In the genomic region with DNA sequence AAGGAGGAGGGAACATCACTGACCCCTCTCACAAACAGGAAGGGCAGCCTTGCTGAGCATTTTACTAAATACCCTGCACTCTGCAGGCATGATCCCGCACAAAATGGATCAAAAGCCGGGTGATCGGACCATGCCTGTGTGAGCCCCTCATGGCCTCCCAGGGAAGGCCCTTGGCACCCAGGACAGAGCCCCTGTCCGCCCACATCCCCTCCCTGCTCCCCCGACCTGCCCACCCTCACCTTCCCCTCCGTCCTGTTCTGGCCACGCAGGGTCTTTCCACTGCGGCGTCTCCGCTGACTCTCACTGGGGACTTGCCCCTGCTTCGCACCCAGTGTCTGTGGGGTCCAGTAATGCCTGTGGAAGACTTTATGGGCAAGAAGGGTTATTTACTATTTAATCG, we compare ENCODE assay signal across 16 cellular contexts.
"Had no signal": no experiment of that assay in that cellular context is flagged by ENCODE, and none has a peak within 500 bp of the region (broad histone marks: within the 10 kb centered on the region; RNA-seq: fewer than 3 reads in every experiment).

No MANE protein-coding gene starts in this region.

- ATAC-seq: activated CD8-positive, alpha-beta memory T cell treated with anti-CD3 and anti-CD28 coated beads, Interleukin-2, amount 10 ng/mL, durations not matched to agents 7 days and 5 days; foreskin keratinocyte; naive thymus-derived CD4-positive, alpha-beta T cell had no signal

- H3K4me3 ChIP-seq: skin epidermis, testis had no signal

- H3K36me3 Mint-ChIP-seq: activated CD4-positive, alpha-beta memory T cell treated with anti-CD3 and anti-CD28 coated beads for 36 hours; activated CD8-positive, alpha-beta memory T cell treated with anti-CD3 and anti-CD28 coated beads, Interleukin-2, amount 10 ng/mL, durations not matched to agents 7 days and 5 days; activated naive CD8-positive, alpha-beta T cell treated with anti-CD3 and anti-CD28 coated beads for 36 hours; brain; naive thymus-derived CD4-positive, alpha-beta T cell had no signal

- H3K4me3 Mint-ChIP-seq: activated CD4-positive, alpha-beta memory T cell treated with anti-CD3 and anti-CD28 coated beads for 36 hours; activated CD8-positive, alpha-beta memory T cell treated with anti-CD3 and anti-CD28 coated beads, Interleukin-2, amount 10 ng/mL, durations not matched to agents 7 days and 5 days; activated naive CD8-positive, alpha-beta T cell treated with anti-CD3 and anti-CD28 coated beads for 36 hours; brain; central memory CD8-positive, alpha-beta T cell; naive thymus-derived CD4-positive, alpha-beta T cell; stimulated activated naive CD8-positive, alpha-beta T cell treated with anti-CD3 and anti-CD28 coated beads, Interleukin-15, Interleukin-2, amounts not matched to agents 100 ng/mL and 50 ng/mL, for 24 hours had no signal

- H3K9me3 ChIP-seq: testis had no signal

- H3K4me1 ChIP-seq: foreskin keratinocyte, testis had no signal

- H3K9me3 Mint-ChIP-seq: activated CD4-positive, alpha-beta memory T cell treated with anti-CD3 and anti-CD28 coated beads for 36 hours; activated naive CD8-positive, alpha-beta T cell treated with anti-CD3 and anti-CD28 coated beads for 36 hours; activated T-helper 2 cell treated with anti-CD3 and anti-CD28 coated beads, Interferon-gamma antibody, Interleukin-2, Interleukin-4, amounts not matched to agents 10 μg/mL and 5 μg/mL and 100 μg/mL, durations not matched to agents 14 hours and 24 hours and 36 hours; central memory CD8-positive, alpha-beta T cell; stimulated activated naive CD8-positive, alpha-beta T cell treated with anti-CD3 and anti-CD28 coated beads, Interleukin-15, Interleukin-2, amounts not matched to agents 100 ng/mL and 50 ng/mL, for 24 hours had no signal

- H3K27ac ChIP-seq: foreskin keratinocyte, skin epidermis, testis had no signal

- H3K27me3 Mint-ChIP-seq: activated CD4-positive, alpha-beta memory T cell treated with anti-CD3 and anti-CD28 coated beads for 36 hours; activated CD8-positive, alpha-beta memory T cell treated with anti-CD3 and anti-CD28 coated beads, Interleukin-2, amount 10 ng/mL, durations not matched to agents 7 days and 5 days; activated naive CD8-positive, alpha-beta T cell treated with anti-CD3 and anti-CD28 coated beads for 36 hours; central memory CD8-positive, alpha-beta T cell; stimulated activated naive CD8-positive, alpha-beta T cell treated with anti-CD3 and anti-CD28 coated beads, Interleukin-15, Interleukin-2, amounts not matched to agents 100 ng/mL and 50 ng/mL, for 24 hours had no signal

- H3K27ac Mint-ChIP-seq: activated CD4-positive, alpha-beta memory T cell treated with anti-CD3 and anti-CD28 coated beads for 36 hours; activated CD8-positive, alpha-beta memory T cell treated with anti-CD3 and anti-CD28 coated beads, Interleukin-2, amount 10 ng/mL, durations not matched to agents 7 days and 5 days; activated naive CD8-positive, alpha-beta T cell treated with anti-CD3 and anti-CD28 coated beads for 36 hours; activated T-helper 2 cell treated with anti-CD3 and anti-CD28 coated beads, Interferon-gamma antibody, Interleukin-2, Interleukin-4, amounts not matched to agents 10 μg/mL and 5 μg/mL and 100 μg/mL, durations not matched to agents 14 hours and 24 hours and 36 hours; brain; naive thymus-derived CD4-positive, alpha-beta T cell; stimulated activated naive CD8-positive, alpha-beta T cell treated with anti-CD3 and anti-CD28 coated beads, Interleukin-15, Interleukin-2, amounts not matched to agents 100 ng/mL and 50 ng/mL, for 24 hours had no signal

- DNase-seq: activated CD4-positive, alpha-beta memory T cell treated with anti-CD3 and anti-CD28 coated beads for 36 hours; activated CD8-positive, alpha-beta memory T cell treated with anti-CD3 and anti-CD28 coated beads, Interleukin-2, amount 10 ng/mL, durations not matched to agents 7 days and 5 days; activated naive CD8-positive, alpha-beta T cell treated with anti-CD3 and anti-CD28 coated beads for 36 hours; activated T-cell treated with anti-CD3 and anti-CD28 coated beads, Interleukin-2, amount 50 U/mL, for 1 hour; amygdala; effector CD8-positive, alpha-beta T cell; foreskin keratinocyte; mammary epithelial cell; naive thymus-derived CD4-positive, alpha-beta T cell; retina; testis had no signal

- H3K27me3 ChIP-seq: foreskin keratinocyte, testis had no signal

- H3K4me1 Mint-ChIP-seq: activated CD8-positive, alpha-beta memory T cell treated with anti-CD3 and anti-CD28 coated beads, Interleukin-2, amount 10 ng/mL, durations not matched to agents 7 days and 5 days; activated naive CD8-positive, alpha-beta T cell treated with anti-CD3 and anti-CD28 coated beads for 36 hours; brain; central memory CD8-positive, alpha-beta T cell had no signal
